In the genomic region with DNA sequence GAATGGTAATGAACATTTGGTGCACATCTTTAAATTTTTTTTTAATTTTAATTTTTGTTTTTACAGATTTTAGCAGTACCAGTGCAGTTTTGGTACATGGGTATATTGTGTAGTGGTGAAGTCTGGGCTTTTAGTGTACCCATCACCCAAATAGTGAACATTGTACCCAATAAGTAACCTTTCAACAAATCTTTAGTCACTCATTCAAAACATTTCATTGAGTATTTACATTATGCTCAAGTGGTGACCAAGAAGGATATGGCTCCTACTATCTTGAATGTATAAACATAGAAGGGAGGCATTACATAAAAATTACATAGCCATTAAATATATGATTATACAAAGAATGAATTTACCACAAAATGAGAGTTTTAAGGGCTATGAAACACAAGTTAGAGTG, we compare ENCODE assay signal across 1 cellular context.
TF ChIP-seq lines count a peak whose summit lies in the region.

No MANE protein-coding gene starts in this region.

TF ChIP-seq in HepG2, 621 proteins besides CTCF, POLR2A, EP300 and RAD21 (continued from another document and continues in another):
- TF ChIP-seq, protein P1, sequence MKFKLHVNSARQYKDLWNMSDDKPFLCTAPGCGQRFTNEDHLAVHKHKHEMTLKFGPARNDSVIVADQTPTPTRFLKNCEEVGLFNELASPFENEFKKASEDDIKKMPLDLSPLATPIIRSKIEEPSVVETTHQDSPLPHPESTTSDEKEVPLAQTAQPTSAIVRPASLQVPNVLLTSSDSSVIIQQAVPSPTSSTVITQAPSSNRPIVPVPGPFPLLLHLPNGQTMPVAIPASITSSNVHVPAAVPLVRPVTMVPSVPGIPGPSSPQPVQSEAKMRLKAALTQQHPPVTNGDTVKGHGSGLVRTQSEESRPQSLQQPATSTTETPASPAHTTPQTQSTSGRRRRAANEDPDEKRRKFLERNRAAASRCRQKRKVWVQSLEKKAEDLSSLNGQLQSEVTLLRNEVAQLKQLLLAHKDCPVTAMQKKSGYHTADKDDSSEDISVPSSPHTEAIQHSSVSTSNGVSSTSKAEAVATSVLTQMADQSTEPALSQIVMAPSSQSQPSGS (CRISPR knock-in tag; IDR thresholded peaks at IDR 0.05), result no peak
- no peak for TF ChIP-seq ZSCAN31 (CRISPR knock-in tag; IDR thresholded peaks at IDR 0.05; ENCODE audit: low read depth)
- no peak for TF ChIP-seq PAWR (CRISPR knock-in tag; IDR thresholded peaks at IDR 0.05; ENCODE audit: borderline replicate concordance)
- no peak for TF ChIP-seq RXRA (CRISPR knock-in tag; IDR thresholded peaks at IDR 0.05)
- no peak for TF ChIP-seq HDAC2 (CRISPR knock-in tag; IDR thresholded peaks at IDR 0.05)
- TF ChIP-seq ZNF33B (CRISPR knock-in tag; IDR thresholded peaks at IDR 0.05), result no peak
- TF ChIP-seq, protein P2, sequence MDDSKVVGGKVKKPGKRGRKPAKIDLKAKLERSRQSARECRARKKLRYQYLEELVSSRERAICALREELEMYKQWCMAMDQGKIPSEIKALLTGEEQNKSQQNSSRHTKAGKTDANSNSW (CRISPR knock-in tag; IDR thresholded peaks at IDR 0.05; ENCODE audit: borderline replicate concordance), result no peak
- peak; percentile 43; the same call in 1 of the 2 replicates for TF ChIP-seq NCOR1 (IDR thresholded peaks at IDR 0.05; ENCODE audit: borderline replicate concordance, low read length)
- TF ChIP-seq ZNF30 (CRISPR knock-in tag; IDR thresholded peaks at IDR 0.05), result no peak
- no peak for TF ChIP-seq ZSCAN30 (CRISPR knock-in tag; IDR thresholded peaks at IDR 0.05)
- TF ChIP-seq YEATS2 (CRISPR knock-in tag; IDR thresholded peaks at IDR 0.05; ENCODE audit: borderline replicate concordance), result no peak
- no peak for TF ChIP-seq ZNF660 (CRISPR knock-in tag; IDR thresholded peaks at IDR 0.05; ENCODE audit: borderline replicate concordance, low read depth)
- TF ChIP-seq MEF2D (CRISPR knock-in tag; IDR thresholded peaks at IDR 0.05), result no peak
- no peak for TF ChIP-seq CHD2 (IDR thresholded peaks at IDR 0.05; ENCODE audit: low read depth, low read length)
- TF ChIP-seq KDM5A (IDR thresholded peaks at IDR 0.05; ENCODE audit: borderline replicate concordance, low read length), result no peak
- no peak for TF ChIP-seq REPIN1 (CRISPR knock-in tag; IDR thresholded peaks at IDR 0.05; ENCODE audit: borderline replicate concordance, low read depth)
- TF ChIP-seq SNAI1 (CRISPR knock-in tag; IDR thresholded peaks at IDR 0.05; ENCODE audit: borderline replicate concordance), result no peak
- 0 out of 2 replicates have a peak, but pooled peaks have one; percentile 48 for TF ChIP-seq RXRB (CRISPR knock-in tag; IDR thresholded peaks at IDR 0.05; ENCODE audit: borderline replicate concordance)
- TF ChIP-seq, protein P3, sequence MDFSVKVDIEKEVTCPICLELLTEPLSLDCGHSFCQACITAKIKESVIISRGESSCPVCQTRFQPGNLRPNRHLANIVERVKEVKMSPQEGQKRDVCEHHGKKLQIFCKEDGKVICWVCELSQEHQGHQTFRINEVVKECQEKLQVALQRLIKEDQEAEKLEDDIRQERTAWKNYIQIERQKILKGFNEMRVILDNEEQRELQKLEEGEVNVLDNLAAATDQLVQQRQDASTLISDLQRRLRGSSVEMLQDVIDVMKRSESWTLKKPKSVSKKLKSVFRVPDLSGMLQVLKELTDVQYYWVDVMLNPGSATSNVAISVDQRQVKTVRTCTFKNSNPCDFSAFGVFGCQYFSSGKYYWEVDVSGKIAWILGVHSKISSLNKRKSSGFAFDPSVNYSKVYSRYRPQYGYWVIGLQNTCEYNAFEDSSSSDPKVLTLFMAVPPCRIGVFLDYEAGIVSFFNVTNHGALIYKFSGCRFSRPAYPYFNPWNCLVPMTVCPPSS (IDR thresholded peaks at IDR 0.05), result no peak
- TF ChIP-seq MED1 (CRISPR knock-in tag; IDR thresholded peaks at IDR 0.05), result peak; percentile 23; the same call in 1 of the 2 replicates
- TF ChIP-seq NAIF1 (CRISPR knock-in tag; IDR thresholded peaks at IDR 0.05; ENCODE audit: borderline replicate concordance), result no peak
- no peak for TF ChIP-seq CENPX (CRISPR knock-in tag; IDR thresholded peaks at IDR 0.05)
- TF ChIP-seq PCBP2 (optimal IDR thresholded peaks at IDR 0.05; ENCODE audit: low read depth, low read length, poor library complexity, severe bottlenecking), result no peak
- 0 out of 2 replicates have a peak, but pooled peaks have one; percentile 23 for TF ChIP-seq ZNF3 (CRISPR knock-in tag; IDR thresholded peaks at IDR 0.05)
- no peak for TF ChIP-seq ZNF180 (CRISPR knock-in tag; IDR thresholded peaks at IDR 0.05; ENCODE audit: borderline replicate concordance, low read depth)
- TF ChIP-seq KDM6A (CRISPR knock-in tag; IDR thresholded peaks at IDR 0.05; ENCODE audit: low read depth), result peak; percentile 33; the same call in 1 of the 2 replicates
- TF ChIP-seq, protein P4, sequence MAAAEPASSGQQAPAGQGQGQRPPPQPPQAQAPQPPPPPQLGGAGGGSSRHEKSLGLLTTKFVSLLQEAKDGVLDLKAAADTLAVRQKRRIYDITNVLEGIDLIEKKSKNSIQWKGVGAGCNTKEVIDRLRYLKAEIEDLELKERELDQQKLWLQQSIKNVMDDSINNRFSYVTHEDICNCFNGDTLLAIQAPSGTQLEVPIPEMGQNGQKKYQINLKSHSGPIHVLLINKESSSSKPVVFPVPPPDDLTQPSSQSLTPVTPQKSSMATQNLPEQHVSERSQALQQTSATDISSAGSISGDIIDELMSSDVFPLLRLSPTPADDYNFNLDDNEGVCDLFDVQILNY (CRISPR knock-in tag; conservative IDR thresholded peaks at IDR 0.05), result no peak
- TF ChIP-seq ZMYM4 (CRISPR knock-in tag; IDR thresholded peaks at IDR 0.05), result peak; percentile 49; the same call in 1 of the 2 replicates
- TF ChIP-seq, protein P5, sequence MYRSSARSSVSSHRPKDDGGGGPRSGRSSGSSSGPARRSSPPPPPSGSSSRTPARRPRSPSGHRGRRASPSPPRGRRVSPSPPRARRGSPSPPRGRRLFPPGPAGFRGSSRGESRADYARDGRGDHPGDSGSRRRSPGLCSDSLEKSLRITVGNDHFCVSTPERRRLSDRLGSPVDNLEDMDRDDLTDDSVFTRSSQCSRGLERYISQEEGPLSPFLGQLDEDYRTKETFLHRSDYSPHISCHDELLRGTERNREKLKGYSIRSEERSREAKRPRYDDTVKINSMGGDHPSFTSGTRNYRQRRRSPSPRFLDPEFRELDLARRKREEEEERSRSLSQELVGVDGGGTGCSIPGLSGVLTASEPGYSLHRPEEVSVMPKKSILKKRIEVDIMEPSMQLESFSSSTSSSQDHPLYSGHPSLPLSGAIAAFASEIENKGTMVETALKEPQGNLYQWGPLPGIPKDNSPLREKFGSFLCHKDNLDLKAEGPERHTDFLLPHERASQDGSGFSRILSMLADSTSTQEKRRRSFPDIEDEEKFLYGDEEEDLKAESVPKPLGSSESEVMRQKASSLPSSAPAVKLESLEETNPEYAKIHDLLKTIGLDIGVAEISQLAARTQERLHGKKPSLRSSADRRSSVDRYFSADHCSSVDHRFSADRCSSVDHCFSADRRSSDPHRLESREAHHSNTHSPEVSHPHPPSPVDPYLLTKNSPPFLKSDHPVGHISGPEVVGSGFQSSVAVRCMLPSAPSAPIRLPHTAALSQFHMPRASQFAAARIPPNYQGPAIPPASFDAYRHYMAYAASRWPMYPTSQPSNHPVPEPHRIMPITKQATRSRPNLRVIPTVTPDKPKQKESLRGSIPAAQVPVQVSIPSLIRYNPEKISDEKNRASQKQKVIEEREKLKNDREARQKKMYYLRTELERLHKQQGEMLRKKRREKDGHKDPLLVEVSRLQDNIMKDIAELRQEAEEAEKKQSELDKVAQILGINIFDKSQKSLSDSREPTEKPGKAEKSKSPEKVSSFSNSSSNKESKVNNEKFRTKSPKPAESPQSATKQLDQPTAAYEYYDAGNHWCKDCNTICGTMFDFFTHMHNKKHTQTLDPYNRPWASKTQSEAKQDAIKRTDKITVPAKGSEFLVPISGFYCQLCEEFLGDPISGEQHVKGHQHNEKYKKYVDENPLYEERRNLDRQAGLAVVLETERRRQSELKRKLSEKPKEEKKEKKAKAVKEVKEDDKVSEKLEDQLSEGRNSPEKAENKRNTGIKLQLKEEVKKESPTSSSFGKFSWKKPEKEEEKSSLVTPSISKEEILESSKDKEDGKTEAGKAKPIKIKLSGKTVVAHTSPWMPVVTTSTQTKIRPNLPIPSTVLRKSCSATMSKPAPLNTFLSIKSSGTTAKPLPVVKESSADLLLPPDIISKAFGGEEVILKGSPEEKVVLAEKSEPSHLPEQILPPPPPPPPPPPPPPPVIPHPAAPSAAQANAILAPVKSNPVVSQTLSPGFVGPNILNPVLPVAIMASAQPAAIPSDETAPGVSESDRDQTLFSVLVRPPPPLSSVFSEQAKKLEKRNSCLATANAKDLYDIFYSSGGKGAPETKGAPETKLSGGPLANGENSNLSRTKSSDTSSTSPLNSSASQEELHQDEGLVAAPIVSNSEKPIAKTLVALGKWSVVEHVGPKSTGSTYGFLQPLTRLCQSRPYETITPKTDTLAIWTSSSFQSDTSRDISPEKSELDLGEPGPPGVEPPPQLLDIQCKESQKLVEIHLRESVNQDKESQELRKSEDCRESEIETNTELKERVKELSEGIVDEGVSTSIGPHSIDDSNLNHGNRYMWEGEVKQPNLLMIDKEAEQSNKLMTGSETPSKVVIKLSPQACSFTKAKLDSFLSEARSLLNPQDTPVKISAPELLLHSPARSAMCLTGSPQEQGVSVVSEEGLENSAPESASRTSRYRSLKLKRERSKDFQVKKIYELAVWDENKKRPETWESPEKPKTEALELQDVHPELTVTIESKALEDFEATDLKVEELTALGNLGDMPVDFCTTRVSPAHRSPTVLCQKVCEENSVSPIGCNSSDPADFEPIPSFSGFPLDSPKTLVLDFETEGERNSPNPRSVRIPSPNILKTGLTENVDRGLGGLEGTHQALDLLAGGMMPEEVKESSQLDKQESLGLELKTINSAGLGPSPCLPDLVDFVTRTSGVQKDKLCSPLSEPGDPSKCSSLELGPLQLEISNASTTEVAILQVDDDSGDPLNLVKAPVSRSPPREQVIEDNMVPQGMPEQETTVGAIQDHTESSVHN (CRISPR knock-in tag; IDR thresholded peaks at IDR 0.05), result no peak
- TF ChIP-seq, protein P6, sequence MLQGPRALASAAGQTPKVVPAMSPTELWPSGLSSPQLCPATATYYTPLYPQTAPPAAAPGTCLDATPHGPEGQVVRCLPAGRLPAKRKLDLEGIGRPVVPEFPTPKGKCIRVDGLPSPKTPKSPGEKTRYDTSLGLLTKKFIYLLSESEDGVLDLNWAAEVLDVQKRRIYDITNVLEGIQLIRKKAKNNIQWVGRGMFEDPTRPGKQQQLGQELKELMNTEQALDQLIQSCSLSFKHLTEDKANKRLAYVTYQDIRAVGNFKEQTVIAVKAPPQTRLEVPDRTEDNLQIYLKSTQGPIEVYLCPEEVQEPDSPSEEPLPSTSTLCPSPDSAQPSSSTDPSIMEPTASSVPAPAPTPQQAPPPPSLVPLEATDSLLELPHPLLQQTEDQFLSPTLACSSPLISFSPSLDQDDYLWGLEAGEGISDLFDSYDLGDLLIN (CRISPR knock-in tag; IDR thresholded peaks at IDR 0.05; ENCODE audit: borderline replicate concordance), result no peak
- no peak for TF ChIP-seq EED (CRISPR knock-in tag; IDR thresholded peaks at IDR 0.05)
- TF ChIP-seq RFXAP (CRISPR knock-in tag; IDR thresholded peaks at IDR 0.05; ENCODE audit: borderline replicate concordance), result no peak
- TF ChIP-seq NFE2L2 (IDR thresholded peaks at IDR 0.05; ENCODE audit: low read length), result no peak
- no peak for TF ChIP-seq CBFB (CRISPR knock-in tag; IDR thresholded peaks at IDR 0.05)
- no peak for TF ChIP-seq FIP1L1 (IDR thresholded peaks at IDR 0.05; ENCODE audit: borderline replicate concordance, insufficient read depth, low read depth, low read length)
- TF ChIP-seq, protein P7, sequence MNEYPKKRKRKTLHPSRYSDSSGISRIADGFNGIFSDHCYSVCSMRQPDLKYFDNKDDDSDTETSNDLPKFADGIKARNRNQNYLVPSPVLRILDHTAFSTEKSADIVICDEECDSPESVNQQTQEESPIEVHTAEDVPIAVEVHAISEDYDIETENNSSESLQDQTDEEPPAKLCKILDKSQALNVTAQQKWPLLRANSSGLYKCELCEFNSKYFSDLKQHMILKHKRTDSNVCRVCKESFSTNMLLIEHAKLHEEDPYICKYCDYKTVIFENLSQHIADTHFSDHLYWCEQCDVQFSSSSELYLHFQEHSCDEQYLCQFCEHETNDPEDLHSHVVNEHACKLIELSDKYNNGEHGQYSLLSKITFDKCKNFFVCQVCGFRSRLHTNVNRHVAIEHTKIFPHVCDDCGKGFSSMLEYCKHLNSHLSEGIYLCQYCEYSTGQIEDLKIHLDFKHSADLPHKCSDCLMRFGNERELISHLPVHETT (CRISPR knock-in tag; conservative IDR thresholded peaks at IDR 0.05), result no peak
- no peak for TF ChIP-seq THAP11 (CRISPR knock-in tag; IDR thresholded peaks at IDR 0.05)
- no peak for TF ChIP-seq ZFP90 (CRISPR knock-in tag; IDR thresholded peaks at IDR 0.05; ENCODE audit: borderline replicate concordance)
- peak; percentile 47; the same call in 1 of the 2 replicates for TF ChIP-seq SOX5 (CRISPR knock-in tag; IDR thresholded peaks at IDR 0.05; ENCODE audit: borderline replicate concordance)
- peak; percentile 56 for TF ChIP-seq BCL6 (CRISPR knock-in tag; IDR thresholded peaks at IDR 0.05)
- no peak for TF ChIP-seq NFYC (CRISPR knock-in tag; IDR thresholded peaks at IDR 0.05)
- TF ChIP-seq STAT5B (CRISPR knock-in tag; IDR thresholded peaks at IDR 0.05), result no peak
- TF ChIP-seq, protein P8, sequence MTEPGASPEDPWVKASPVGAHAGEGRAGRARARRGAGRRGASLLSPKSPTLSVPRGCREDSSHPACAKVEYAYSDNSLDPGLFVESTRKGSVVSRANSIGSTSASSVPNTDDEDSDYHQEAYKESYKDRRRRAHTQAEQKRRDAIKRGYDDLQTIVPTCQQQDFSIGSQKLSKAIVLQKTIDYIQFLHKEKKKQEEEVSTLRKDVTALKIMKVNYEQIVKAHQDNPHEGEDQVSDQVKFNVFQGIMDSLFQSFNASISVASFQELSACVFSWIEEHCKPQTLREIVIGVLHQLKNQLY (CRISPR knock-in tag; IDR thresholded peaks at IDR 0.05), result no peak
